In the genomic region with DNA sequence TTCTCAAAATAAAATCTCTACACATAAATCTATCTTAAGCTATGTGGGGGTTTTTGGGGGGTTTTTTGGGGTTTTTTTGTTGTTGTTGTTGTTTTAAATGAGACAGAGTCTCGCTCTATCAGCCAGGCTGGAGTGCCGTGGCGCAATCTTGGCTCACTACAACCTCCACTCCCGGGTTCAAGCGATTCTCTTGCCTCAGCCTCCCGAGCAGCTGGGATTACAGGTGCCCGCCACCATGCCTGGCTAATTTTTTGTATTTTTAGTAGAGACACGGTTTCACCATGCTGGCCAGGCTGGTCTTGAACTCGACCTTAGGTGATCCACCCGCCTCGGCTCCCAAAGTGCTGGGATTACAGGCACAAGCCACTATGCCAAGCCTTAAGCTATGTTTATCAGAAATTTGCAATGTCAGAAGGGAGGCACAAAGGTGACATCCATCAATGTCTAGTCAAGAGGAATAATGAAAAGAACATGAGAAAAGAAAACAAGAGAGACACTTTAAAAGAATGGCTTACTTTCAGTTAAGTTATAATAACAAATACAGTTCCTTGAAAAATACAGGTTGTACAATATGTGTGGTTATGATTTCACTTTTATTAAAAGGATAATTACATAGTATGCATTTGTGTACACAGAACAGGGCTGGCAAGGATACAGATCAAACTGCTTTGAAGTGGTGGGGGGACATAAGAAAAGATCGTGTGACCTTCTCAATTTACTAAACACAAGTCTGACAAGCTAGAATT, we compare ENCODE assay signal across 9 cellular contexts.
DNase-seq lines count a peak whose midpoint lies in the region; ATAC-seq lines count a peak whose summit lies in the region.
"Had no signal": no experiment of that assay in that cellular context is flagged by ENCODE, and none has a peak within 500 bp of the region (broad histone marks: within the 10 kb centered on the region; RNA-seq: fewer than 3 reads in every experiment).

No MANE protein-coding gene starts in this region.

- no peaks in the 10 kb centered on the region for H3K9me3 Mint-ChIP-seq in stimulated activated naive B cell treated with anti-CD40 and anti-IgM and Interleukin-4, amounts not matched to agents 10 μg/mL and 1 μg/mL and 100 μg/mL, for 72 hours

- H3K27ac Mint-ChIP-seq in stimulated activated naive B cell treated with anti-CD40 and anti-IgM and Interleukin-4, amounts not matched to agents 10 μg/mL and 1 μg/mL and 100 μg/mL, for 72 hours, result peak overlapping the region; percentile 99

- H3K4me3 ChIP-seq in endocrine pancreas (ENCODE audit: control insufficient read depth, insufficient read depth, low read length), result peak overlapping the region; percentile 80

- DNase-seq in NCI-H2107 treated with DMSO at 0.1 percent for 48 hours (lab: John Stamatoyannopoulos, UW; ENCODE audit: unreplicated experiment), result peak; percentile 21
- DNase-seq in NCI-H2107 (lab: John Stamatoyannopoulos, UW), result no peak
- peak; percentile 93 for DNase-seq in NCI-H69 (lab: John Stamatoyannopoulos, UW)
- DNase-seq in stimulated activated naive B cell treated with anti-CD40 and anti-IgM and Interleukin-4, amounts not matched to agents 10 μg/mL and 1 μg/mL and 100 μg/mL, for 72 hours, result no peak
- DNase-seq in effector CD8-positive, alpha-beta T cell (lab: John Stamatoyannopoulos, UW), result no peak
- DNase-seq: T-helper 9 cell had no signal

- peaks cover 20 to 22% of the 10 kb centered on the region in 2 donors for H3K36me3 Mint-ChIP-seq in stimulated activated naive B cell treated with anti-CD40 and anti-IgM and Interleukin-4, amounts not matched to agents 10 μg/mL and 1 μg/mL and 100 μg/mL, for 72 hours

- peaks cover 26 to 48% of the 10 kb centered on the region in 2 donors for H3K4me1 Mint-ChIP-seq in stimulated activated naive B cell treated with anti-CD40 and anti-IgM and Interleukin-4, amounts not matched to agents 10 μg/mL and 1 μg/mL and 100 μg/mL, for 72 hours

- peak; percentile 24 for ATAC-seq in stimulated activated naive B cell treated with anti-CD40 and anti-IgM and Interleukin-4, amounts not matched to agents 10 μg/mL and 1 μg/mL and 100 μg/mL, for 72 hours (replicated peaks)
- ATAC-seq in HG03045 (IDR thresholded peaks at IDR 0.05; ENCODE audit: unreplicated experiment) (no peak), HG02678 (IDR thresholded peaks at IDR 0.05; ENCODE audit: unreplicated experiment) (no peak)

- H3K27me3 ChIP-seq in endocrine pancreas (ENCODE audit: control insufficient read depth, insufficient read depth, low read length), result no peaks in the 10 kb centered on the region

- H3K9ac ChIP-seq in endocrine pancreas (ENCODE audit: control insufficient read depth, insufficient read depth, low read length), result no peak overlapping the region

- H3K9me3 ChIP-seq in endocrine pancreas (ENCODE audit: control insufficient read depth, low read length), result no peaks in the 10 kb centered on the region

- peak overlapping the region; percentile 80 to 83 for H3K4me3 Mint-ChIP-seq in stimulated activated naive B cell treated with anti-CD40 and anti-IgM and Interleukin-4, amounts not matched to agents 10 μg/mL and 1 μg/mL and 100 μg/mL, for 72 hours

- no peaks in the 10 kb centered on the region for H3K27me3 Mint-ChIP-seq in stimulated activated naive B cell treated with anti-CD40 and anti-IgM and Interleukin-4, amounts not matched to agents 10 μg/mL and 1 μg/mL and 100 μg/mL, for 72 hours

- H3K4me1 ChIP-seq in endocrine pancreas (ENCODE audit: control insufficient read depth, insufficient read depth, low read length), result no peaks in the 10 kb centered on the region

- no peaks in the 10 kb centered on the region for H3K36me3 ChIP-seq in endocrine pancreas (ENCODE audit: control insufficient read depth, insufficient read depth, low read length)

Comparison
In these comparisons a context has a peak if more than half of its experiments do, and no peak if none do; other contexts are left out.
1. DNase-seq: peak in NCI-H2107 treated with DMSO at 0.1 percent for 48 hours (single experiment) and NCI-H69 (single experiment); none in NCI-H2107 (single experiment), stimulated activated naive B cell treated with anti-CD40 and anti-IgM and Interleukin-4, amounts not matched to agents 10 μg/mL and 1 μg/mL and 100 μg/mL, for 72 hours (single experiment) and effector CD8-positive, alpha-beta T cell (single experiment).
2. ATAC-seq: peak in stimulated activated naive B cell treated with anti-CD40 and anti-IgM and Interleukin-4, amounts not matched to agents 10 μg/mL and 1 μg/mL and 100 μg/mL, for 72 hours (2 of 2); none in HG03045 (single experiment) and HG02678 (single experiment).